13 cellular contexts compared by ENCODE assay signal in the genomic region with DNA sequence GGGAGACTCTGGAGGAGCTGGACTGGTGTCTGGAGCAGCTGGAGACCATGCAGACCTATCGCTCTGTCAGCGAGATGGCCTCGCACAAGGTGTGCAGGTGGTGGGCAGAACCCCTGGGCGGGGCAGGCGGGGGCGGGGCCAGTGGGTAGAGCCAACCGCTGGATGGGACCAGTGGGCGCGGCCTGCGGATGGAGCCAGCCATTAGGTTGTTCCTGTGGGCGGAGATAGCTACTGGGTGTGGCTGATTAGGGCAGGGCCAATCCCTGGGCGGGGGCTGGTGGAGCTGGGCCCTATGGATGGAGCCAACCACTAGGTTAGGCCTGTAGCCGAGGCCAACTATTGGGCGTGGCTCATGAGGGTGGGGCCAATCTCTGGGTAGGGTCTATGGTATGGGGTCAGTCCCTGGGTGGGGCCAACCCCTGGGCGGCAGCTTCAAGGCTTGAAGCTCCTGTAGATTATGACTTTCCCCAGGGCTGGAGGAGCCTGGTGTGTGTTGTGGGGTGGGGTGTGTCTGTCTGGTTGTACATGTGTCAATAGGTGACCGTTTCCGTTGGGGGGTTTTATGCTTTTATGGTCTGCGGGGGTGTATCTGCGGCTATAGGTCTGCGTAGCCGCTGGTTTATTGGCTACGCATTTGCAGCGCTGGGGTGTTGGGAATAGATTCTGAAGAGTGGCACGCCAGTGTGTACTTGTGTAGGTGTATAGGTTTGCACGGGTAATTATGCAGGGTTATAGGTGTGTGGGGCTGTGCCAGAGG.
DNase-seq lines count a peak whose midpoint lies in the region; ATAC-seq, FAIRE-seq and TF ChIP-seq lines count a peak whose summit lies in the region.
"Had no signal": no experiment of that assay in that cellular context is flagged by ENCODE, and none has a peak within 500 bp of the region (broad histone marks: within the 10 kb centered on the region; RNA-seq: fewer than 3 reads in every experiment).

No MANE protein-coding gene starts in this region.

- no peaks in the 10 kb centered on the region for H3K27me3 ChIP-seq in BLaER1
- H3K27me3 ChIP-seq: left lung, pancreas had no signal

- no peak overlapping the region for H3K9ac ChIP-seq in BLaER1

- H4K20me1 ChIP-seq in BLaER1, result peaks cover 55% of the 10 kb centered on the region

- ATAC-seq in HG02852 (IDR thresholded peaks at IDR 0.05; ENCODE audit: unreplicated experiment), result no peak
- ATAC-seq: left lung had no signal

- H3K4me3 ChIP-seq in BLaER1, result no peak overlapping the region
- H3K4me3 ChIP-seq: left lung, pancreas had no signal

- FAIRE-seq in GM19239 (lab: Jason Lieb, UNC), result no peak
- FAIRE-seq: pancreas, urothelium cell line had no signal

- DNase-seq in EH (ENCODE audit: low read depth) (peak; percentile 9), OCI-M1 (lab: John Stamatoyannopoulos, UW) (peak; percentile 53), erythroblast (lab: John Stamatoyannopoulos, UW) (peak; percentile 68 to 88), GM19239 (ENCODE audit: insufficient read length, low spot score) (no peak), SKM-1 treated with dmso at 0.1 percent for 144 hours (lab: John Stamatoyannopoulos, UW; ENCODE audit: unreplicated experiment) (no peak), Ammon's horn (ENCODE audit: low spot score) (no peak)
- DNase-seq: activated CD8-positive, alpha-beta memory T cell treated with anti-CD3 and anti-CD28 coated beads, Interleukin-2, amount 50 U/mL, for 48 hours; left lung; NCI-H1417 had no signal

- peaks cover 36% of the 10 kb centered on the region for H3K4me1 ChIP-seq in BLaER1
- H3K4me1 ChIP-seq: left lung, pancreas had no signal

- peak overlapping the region; percentile 33 for H3K4me2 ChIP-seq in BLaER1

- H3K27ac ChIP-seq in BLaER1, result no peak overlapping the region
- H3K27ac ChIP-seq: left lung, pancreas had no signal

- peaks cover 69% of the 10 kb centered on the region for H3K36me3 ChIP-seq in BLaER1

- H3K9me3 ChIP-seq in BLaER1, result no peaks in the 10 kb centered on the region
- H3K9me3 ChIP-seq: left lung, pancreas had no signal

- TF ChIP-seq POLR2A in erythroblast (IDR thresholded peaks at IDR 0.05; ENCODE audit: low read length), result no peak

Comparison
In these comparisons a context has a peak if more than half of its experiments do, and no peak if none do; other contexts are left out.
1. DNase-seq: peak in EH (single experiment), OCI-M1 (single experiment) and erythroblast (2 of 2); none in GM19239 (single experiment), SKM-1 treated with dmso at 0.1 percent for 144 hours (single experiment) and Ammon's horn (single experiment).